Comparison of ENCODE assay signal across 1 cellular context in genomic region chr21:46326110-46326703, GRCh38.
TF ChIP-seq lines count a peak whose summit lies in the region.

No MANE protein-coding gene starts in this region.

TF ChIP-seq in HepG2, 621 proteins besides CTCF, POLR2A, EP300 and RAD21 (continued from another document):
- TF ChIP-seq ZEB1 (IDR thresholded peaks at IDR 0.05; ENCODE audit: insufficient replicate concordance, low read depth) = peak; percentile 95
- TF ChIP-seq TGIF2 (CRISPR knock-in tag; IDR thresholded peaks at IDR 0.05) = 0 out of 2 replicates have a peak, but pooled peaks have one; percentile 48
- no peak for TF ChIP-seq ZBTB42 (CRISPR knock-in tag; IDR thresholded peaks at IDR 0.05)
- peak; percentile 60; the same call in 1 of the 2 replicates for TF ChIP-seq ZBTB38 (CRISPR knock-in tag; IDR thresholded peaks at IDR 0.05)
- TF ChIP-seq, protein P1, sequence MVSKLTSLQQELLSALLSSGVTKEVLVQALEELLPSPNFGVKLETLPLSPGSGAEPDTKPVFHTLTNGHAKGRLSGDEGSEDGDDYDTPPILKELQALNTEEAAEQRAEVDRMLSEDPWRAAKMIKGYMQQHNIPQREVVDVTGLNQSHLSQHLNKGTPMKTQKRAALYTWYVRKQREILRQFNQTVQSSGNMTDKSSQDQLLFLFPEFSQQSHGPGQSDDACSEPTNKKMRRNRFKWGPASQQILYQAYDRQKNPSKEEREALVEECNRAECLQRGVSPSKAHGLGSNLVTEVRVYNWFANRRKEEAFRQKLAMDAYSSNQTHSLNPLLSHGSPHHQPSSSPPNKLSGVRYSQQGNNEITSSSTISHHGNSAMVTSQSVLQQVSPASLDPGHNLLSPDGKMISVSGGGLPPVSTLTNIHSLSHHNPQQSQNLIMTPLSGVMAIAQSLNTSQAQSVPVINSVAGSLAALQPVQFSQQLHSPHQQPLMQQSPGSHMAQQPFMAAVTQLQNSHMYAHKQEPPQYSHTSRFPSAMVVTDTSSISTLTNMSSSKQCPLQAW (CRISPR knock-in tag; IDR thresholded peaks at IDR 0.05) = 0 out of 2 replicates have a peak, but pooled peaks have one; percentile 56
- TF ChIP-seq ZNF720 (CRISPR knock-in tag; IDR thresholded peaks at IDR 0.05) = no peak
- TF ChIP-seq ZNF557 (CRISPR knock-in tag; IDR thresholded peaks at IDR 0.05) = no peak
- TF ChIP-seq, protein P2, sequence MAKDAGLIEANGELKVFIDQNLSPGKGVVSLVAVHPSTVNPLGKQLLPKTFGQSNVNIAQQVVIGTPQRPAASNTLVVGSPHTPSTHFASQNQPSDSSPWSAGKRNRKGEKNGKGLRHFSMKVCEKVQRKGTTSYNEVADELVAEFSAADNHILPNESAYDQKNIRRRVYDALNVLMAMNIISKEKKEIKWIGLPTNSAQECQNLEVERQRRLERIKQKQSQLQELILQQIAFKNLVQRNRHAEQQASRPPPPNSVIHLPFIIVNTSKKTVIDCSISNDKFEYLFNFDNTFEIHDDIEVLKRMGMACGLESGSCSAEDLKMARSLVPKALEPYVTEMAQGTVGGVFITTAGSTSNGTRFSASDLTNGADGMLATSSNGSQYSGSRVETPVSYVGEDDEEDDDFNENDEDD (CRISPR knock-in tag; IDR thresholded peaks at IDR 0.05; ENCODE audit: borderline replicate concordance) = no peak
- TF ChIP-seq, protein P3, sequence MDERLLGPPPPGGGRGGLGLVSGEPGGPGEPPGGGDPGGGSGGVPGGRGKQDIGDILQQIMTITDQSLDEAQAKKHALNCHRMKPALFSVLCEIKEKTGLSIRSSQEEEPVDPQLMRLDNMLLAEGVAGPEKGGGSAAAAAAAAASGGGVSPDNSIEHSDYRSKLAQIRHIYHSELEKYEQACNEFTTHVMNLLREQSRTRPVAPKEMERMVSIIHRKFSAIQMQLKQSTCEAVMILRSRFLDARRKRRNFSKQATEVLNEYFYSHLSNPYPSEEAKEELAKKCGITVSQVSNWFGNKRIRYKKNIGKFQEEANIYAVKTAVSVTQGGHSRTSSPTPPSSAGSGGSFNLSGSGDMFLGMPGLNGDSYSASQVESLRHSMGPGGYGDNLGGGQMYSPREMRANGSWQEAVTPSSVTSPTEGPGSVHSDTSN (CRISPR knock-in tag; IDR thresholded peaks at IDR 0.05) = no peak
- TF ChIP-seq, protein P4, sequence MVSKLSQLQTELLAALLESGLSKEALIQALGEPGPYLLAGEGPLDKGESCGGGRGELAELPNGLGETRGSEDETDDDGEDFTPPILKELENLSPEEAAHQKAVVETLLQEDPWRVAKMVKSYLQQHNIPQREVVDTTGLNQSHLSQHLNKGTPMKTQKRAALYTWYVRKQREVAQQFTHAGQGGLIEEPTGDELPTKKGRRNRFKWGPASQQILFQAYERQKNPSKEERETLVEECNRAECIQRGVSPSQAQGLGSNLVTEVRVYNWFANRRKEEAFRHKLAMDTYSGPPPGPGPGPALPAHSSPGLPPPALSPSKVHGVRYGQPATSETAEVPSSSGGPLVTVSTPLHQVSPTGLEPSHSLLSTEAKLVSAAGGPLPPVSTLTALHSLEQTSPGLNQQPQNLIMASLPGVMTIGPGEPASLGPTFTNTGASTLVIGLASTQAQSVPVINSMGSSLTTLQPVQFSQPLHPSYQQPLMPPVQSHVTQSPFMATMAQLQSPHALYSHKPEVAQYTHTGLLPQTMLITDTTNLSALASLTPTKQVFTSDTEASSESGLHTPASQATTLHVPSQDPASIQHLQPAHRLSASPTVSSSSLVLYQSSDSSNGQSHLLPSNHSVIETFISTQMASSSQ (IDR thresholded peaks at IDR 0.05; ENCODE audit: low read depth) = peak; percentile 16; the same call in 1 of the 2 replicates
- TF ChIP-seq, protein P4 (CRISPR knock-in tag; IDR thresholded peaks at IDR 0.05; ENCODE audit: borderline replicate concordance) = no peak
- TF ChIP-seq, protein P5, sequence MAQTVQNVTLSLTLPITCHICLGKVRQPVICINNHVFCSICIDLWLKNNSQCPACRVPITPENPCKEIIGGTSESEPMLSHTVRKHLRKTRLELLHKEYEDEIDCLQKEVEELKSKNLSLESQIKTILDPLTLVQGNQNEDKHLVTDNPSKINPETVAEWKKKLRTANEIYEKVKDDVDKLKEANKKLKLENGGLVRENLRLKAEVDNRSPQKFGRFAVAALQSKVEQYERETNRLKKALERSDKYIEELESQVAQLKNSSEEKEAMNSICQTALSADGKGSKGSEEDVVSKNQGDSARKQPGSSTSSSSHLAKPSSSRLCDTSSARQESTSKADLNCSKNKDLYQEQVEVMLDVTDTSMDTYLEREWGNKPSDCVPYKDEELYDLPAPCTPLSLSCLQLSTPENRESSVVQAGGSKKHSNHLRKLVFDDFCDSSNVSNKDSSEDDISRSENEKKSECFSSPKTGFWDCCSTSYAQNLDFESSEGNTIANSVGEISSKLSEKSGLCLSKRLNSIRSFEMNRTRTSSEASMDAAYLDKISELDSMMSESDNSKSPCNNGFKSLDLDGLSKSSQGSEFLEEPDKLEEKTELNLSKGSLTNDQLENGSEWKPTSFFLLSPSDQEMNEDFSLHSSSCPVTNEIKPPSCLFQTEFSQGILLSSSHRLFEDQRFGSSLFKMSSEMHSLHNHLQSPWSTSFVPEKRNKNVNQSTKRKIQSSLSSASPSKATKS (CRISPR knock-in tag; IDR thresholded peaks at IDR 0.05) = no peak
- no peak for TF ChIP-seq HDAC6 (IDR thresholded peaks at IDR 0.05; ENCODE audit: low read depth, low read length)
- no peak for TF ChIP-seq ZNF780A (CRISPR knock-in tag; IDR thresholded peaks at IDR 0.05)
- TF ChIP-seq SKIL (CRISPR knock-in tag; IDR thresholded peaks at IDR 0.05; ENCODE audit: borderline replicate concordance) = no peak
- TF ChIP-seq, protein P6, sequence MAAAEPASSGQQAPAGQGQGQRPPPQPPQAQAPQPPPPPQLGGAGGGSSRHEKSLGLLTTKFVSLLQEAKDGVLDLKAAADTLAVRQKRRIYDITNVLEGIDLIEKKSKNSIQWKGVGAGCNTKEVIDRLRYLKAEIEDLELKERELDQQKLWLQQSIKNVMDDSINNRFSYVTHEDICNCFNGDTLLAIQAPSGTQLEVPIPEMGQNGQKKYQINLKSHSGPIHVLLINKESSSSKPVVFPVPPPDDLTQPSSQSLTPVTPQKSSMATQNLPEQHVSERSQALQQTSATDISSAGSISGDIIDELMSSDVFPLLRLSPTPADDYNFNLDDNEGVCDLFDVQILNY (CRISPR knock-in tag; conservative IDR thresholded peaks at IDR 0.05) = no peak
- no peak for TF ChIP-seq MIXL1 (CRISPR knock-in tag; IDR thresholded peaks at IDR 0.05)
- no peak for TF ChIP-seq FOXA1 (IDR thresholded peaks at IDR 0.05)
- TF ChIP-seq FOXA1 (CRISPR knock-in tag; IDR thresholded peaks at IDR 0.05) = peak; percentile 41
- no peak for TF ChIP-seq SRF (IDR thresholded peaks at IDR 0.05; ENCODE audit: low read depth, low read length)
- TF ChIP-seq MLXIP (CRISPR knock-in tag; IDR thresholded peaks at IDR 0.05; ENCODE audit: borderline replicate concordance) = no peak
